17 cellular contexts compared by ENCODE assay signal in the genomic region with DNA sequence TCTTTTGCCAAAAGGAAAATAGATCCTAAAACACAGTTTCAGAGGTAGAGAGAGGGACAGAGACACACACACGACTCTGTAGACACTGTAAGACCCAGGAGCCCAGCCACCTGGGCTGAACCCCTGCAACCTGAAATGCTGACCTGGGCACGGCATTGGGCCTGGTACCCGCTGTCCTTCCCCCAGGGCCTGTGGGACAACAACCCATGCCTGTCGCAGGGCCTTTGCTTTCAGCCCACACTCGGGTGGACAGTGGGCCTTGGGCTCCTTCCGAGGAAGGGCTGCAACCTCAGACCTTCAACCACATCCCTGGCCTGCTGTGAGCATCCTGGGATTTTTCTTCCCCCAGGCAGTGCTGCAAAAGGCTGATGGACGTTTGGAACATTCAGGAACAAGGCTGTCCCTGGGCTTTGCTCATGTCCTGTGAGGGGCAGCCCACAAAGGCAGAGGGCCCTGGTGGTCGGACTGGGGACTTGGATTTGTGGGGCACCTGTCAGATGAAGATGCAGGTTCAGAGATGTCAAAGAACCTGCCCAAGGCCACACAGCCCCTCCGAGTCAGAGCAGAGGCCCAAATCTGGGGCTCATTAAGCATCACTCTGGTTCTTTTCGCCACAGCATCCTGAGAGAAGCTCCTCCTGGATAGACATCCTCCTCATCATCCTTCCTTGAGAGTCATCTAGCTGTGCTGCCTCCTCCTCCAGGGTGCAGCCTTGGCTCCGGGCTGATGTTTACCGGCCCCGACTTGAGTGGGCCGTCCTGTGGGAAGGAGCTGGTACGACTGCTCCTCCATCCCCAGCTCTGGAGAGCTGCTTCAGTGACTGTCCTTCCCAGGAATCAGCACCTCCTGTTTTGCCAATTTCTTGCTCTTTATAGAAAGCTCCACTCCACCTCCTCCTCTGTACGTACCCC.
"Had no signal": no experiment of that assay in that cellular context is flagged by ENCODE, and none has a peak within 500 bp of the region (broad histone marks: within the 10 kb centered on the region; RNA-seq: fewer than 3 reads in every experiment).

No MANE protein-coding gene starts in this region.

- ATAC-seq: T-helper 17 cell had no signal

- H3K27me3 ChIP-seq: colonic mucosa, esophagus muscularis mucosa, ovary had no signal

- H3K27ac ChIP-seq: colonic mucosa, esophagus muscularis mucosa, ovary had no signal

- DNase-seq: activated CD4-positive, alpha-beta T cell treated with anti-CD3 and anti-CD28 coated beads, Interleukin-2, amount 10 ng/mL, durations not matched to agents 24 days and 14 days; activated CD8-positive, alpha-beta memory T cell treated with anti-CD3 and anti-CD28 coated beads for 24 hours; activated naive CD4-positive, alpha-beta T cell treated with Interleukin-2 at 50 U/mL for 16 hours; colonic mucosa; hippocampal formation; mesenchymal stem cell; ovary; retina; stimulated activated CD4-positive, alpha-beta T cell treated with anti-CD3 and anti-CD28 coated beads, Interleukin-15, amount 100 ng/mL, for 24 hours; stimulated activated CD4-positive, alpha-beta T cell treated with anti-CD3 and anti-CD28 coated beads, Interleukin-4, amount 100 ng/mL, for 1 hour; stimulated activated naive CD4-positive, alpha-beta T cell treated with Interleukin-2 at 50 U/mL for 16 hours; substantia nigra; T-helper 17 cell; trophoblast cell had no signal

- H3K4me1 ChIP-seq: colonic mucosa, esophagus muscularis mucosa had no signal

- H3K4me3 ChIP-seq: colonic mucosa, esophagus muscularis mucosa, ovary had no signal

- H3K4me1 Mint-ChIP-seq: WTC11 had no signal

- H3K9me3 Mint-ChIP-seq: activated CD4-positive, alpha-beta T cell treated with anti-CD3 and anti-CD28 coated beads, Interleukin-2, amount 10 ng/mL, durations not matched to agents 24 days and 14 days; neural crest cell had no signal

- H3K9me3 ChIP-seq: colonic mucosa, esophagus muscularis mucosa, ovary had no signal

- H3K27ac Mint-ChIP-seq: WTC11 had no signal

- H3K27me3 Mint-ChIP-seq: activated CD4-positive, alpha-beta T cell treated with anti-CD3 and anti-CD28 coated beads, Interleukin-2, amount 10 ng/mL, durations not matched to agents 24 days and 14 days; T-helper 17 cell had no signal

- H3K36me3 ChIP-seq: colonic mucosa, ovary had no signal

- H3K4me3 Mint-ChIP-seq: neural crest cell, WTC11 had no signal
